In genomic region chr7:76549855-76550248, GRCh38 we compare ENCODE assay signal across 8 cellular contexts. TPM values are rescaled to one million over a fixed set of nuclear protein-coding genes. Genes with fewer than 3 reads are reported as not detected.
DNase-seq lines count a peak whose midpoint lies in the region; ATAC-seq and TF ChIP-seq lines count a peak whose summit lies in the region.
"Not testable (repeated sequence)": the region's sequence is repeated elsewhere in the genome, so short reads cannot be mapped to it uniquely, and the experiment has no call there.

No MANE protein-coding gene starts in this region.

- H3K27ac Mint-ChIP-seq in activated naive CD4-positive, alpha-beta T cell treated with anti-CD3 and anti-CD28 coated beads, Interleukin-2, amount 50 U/mL, for 24 hours, result peak overlapping the region; percentile 84
- peak overlapping the region; percentile 86 to 94 for H3K27ac Mint-ChIP-seq in natural killer cell treated with Interleukin-12 subunit alpha and Interleukin-12 subunit beta and Interleukin-15 and Interleukin-18, amount 100 ng/mL, for 72 hours
- peak overlapping the region; percentile 93 for H3K27ac Mint-ChIP-seq in stimulated activated effector memory CD8-positive, alpha-beta T cell treated with anti-CD3 and anti-CD28 coated beads, Interleukin-12 subunit alpha, Interleukin-12 subunit beta, amount 100 ng/mL, for 72 hours

- RAD21 ChIA-PET in HCT116 (lab: Charles Lee; ENCODE audit: low non-redundant PET in 1 of 2, low total read pairs in 2 of 2, uncharacterized antibody in 2 of 2, unreplicated experiment in 2 of 2), result not testable (repeated sequence)

- H3K79me2 ChIP-seq in HCT116 (ENCODE audit: insufficient read depth, low read length), result peaks cover 34% of the 10 kb centered on the region

- POLR2A ChIA-PET in AG04450 (lab: Yijun Ruan, JAX); HCT116 (lab: Charles Lee): not testable (repeated sequence)

- H3K4me1 Mint-ChIP-seq in activated naive CD4-positive, alpha-beta T cell treated with anti-CD3 and anti-CD28 coated beads, Interleukin-2, amount 50 U/mL, for 24 hours, result peaks cover 27% of the 10 kb centered on the region
- H3K4me1 Mint-ChIP-seq in natural killer cell treated with Interleukin-12 subunit alpha and Interleukin-12 subunit beta and Interleukin-15 and Interleukin-18, amount 100 ng/mL, for 72 hours (ENCODE audit: low read depth in 2 of 2), result peaks cover 13 to 22% of the 10 kb centered on the region in 2 donors
- H3K4me1 Mint-ChIP-seq in stimulated activated effector memory CD8-positive, alpha-beta T cell treated with anti-CD3 and anti-CD28 coated beads, Interleukin-12 subunit alpha, Interleukin-12 subunit beta, amount 100 ng/mL, for 72 hours, result not testable (repeated sequence)

- not testable (repeated sequence) for H4K20me1 ChIP-seq in HCT116 (ENCODE audit: insufficient read depth)

- intact Hi-C loops in HCT116 (cut with micrococcal nuclease), result not testable (repeated sequence)

- H3K9me3 Mint-ChIP-seq in activated naive CD4-positive, alpha-beta T cell treated with anti-CD3 and anti-CD28 coated beads, Interleukin-2, amount 50 U/mL, for 24 hours; natural killer cell treated with Interleukin-12 subunit alpha and Interleukin-12 subunit beta and Interleukin-15 and Interleukin-18, amount 100 ng/mL, for 72 hours; stimulated activated effector memory CD8-positive, alpha-beta T cell treated with anti-CD3 and anti-CD28 coated beads, Interleukin-12 subunit alpha, Interleukin-12 subunit beta, amount 100 ng/mL, for 72 hours: not testable (repeated sequence)

- H3K4me2 ChIP-seq in HCT116 (ENCODE audit: low read length), result peak overlapping the region; percentile 73

- not testable (repeated sequence) for DNase-seq in AG04450 (ENCODE audit: low read depth, low spot score); HCT116 (ENCODE audit: low read depth, low spot score); RWPE2 (ENCODE audit: low spot score); natural killer cell treated with Interleukin-12 subunit alpha and Interleukin-12 subunit beta and Interleukin-15 and Interleukin-18, amount 100 ng/mL, for 72 hours (ENCODE audit: low spot score)
- peak in 1 of 2 donors; percentile 2 for DNase-seq in stimulated activated effector memory CD8-positive, alpha-beta T cell treated with anti-CD3 and anti-CD28 coated beads, Interleukin-12 subunit alpha, Interleukin-12 subunit beta, amount 100 ng/mL, for 72 hours (ENCODE audit: low spot score in 2 of 2)

- not testable (repeated sequence) for H3K36me3 Mint-ChIP-seq in activated naive CD4-positive, alpha-beta T cell treated with anti-CD3 and anti-CD28 coated beads, Interleukin-2, amount 50 U/mL, for 24 hours; natural killer cell treated with Interleukin-12 subunit alpha and Interleukin-12 subunit beta and Interleukin-15 and Interleukin-18, amount 100 ng/mL, for 72 hours
- H3K36me3 Mint-ChIP-seq in stimulated activated effector memory CD8-positive, alpha-beta T cell treated with anti-CD3 and anti-CD28 coated beads, Interleukin-12 subunit alpha, Interleukin-12 subunit beta, amount 100 ng/mL, for 72 hours, result peaks cover 47% of the 10 kb centered on the region

- not testable (repeated sequence) for TF ChIP-seq POLR2A in HCT116 (IDR thresholded peaks at IDR 0.05; ENCODE audit: borderline replicate concordance, extremely low read depth, insufficient read depth, insufficient read length)

- not testable (repeated sequence) for ATAC-seq in HCT116; RWPE2 (ENCODE audit: low read depth); natural killer cell treated with Interleukin-12 subunit alpha and Interleukin-12 subunit beta and Interleukin-15 and Interleukin-18, amount 100 ng/mL, for 72 hours; stimulated activated effector memory CD8-positive, alpha-beta T cell treated with anti-CD3 and anti-CD28 coated beads, Interleukin-12 subunit alpha, Interleukin-12 subunit beta, amount 100 ng/mL, for 72 hours

- H3K4me3 ChIP-seq in AG04450 (ENCODE audit: low read depth, low read length), result peak overlapping the region; percentile 67
- peak overlapping the region; percentile 73 for H3K4me3 ChIP-seq in HCT116 (replicated peaks in 1 of 2; ENCODE audit: low read depth in 1 of 2, low read length in 2 of 2)
- H3K4me3 ChIP-seq in RWPE2 (ENCODE audit: severe bottlenecking), result peak overlapping the region; percentile 53
- peak overlapping the region; percentile 56 for H3K4me3 ChIP-seq in endocrine pancreas (ENCODE audit: control insufficient read depth, insufficient read depth, low read length)
- peak overlapping the region; percentile 73 for H3K4me3 ChIP-seq in iPS-11a (ENCODE audit: low read depth, low read length)

- not testable (repeated sequence) for H3K36me3 ChIP-seq in HCT116 (ENCODE audit: control insufficient read depth in 1 of 2, insufficient read depth in 2 of 2, low read length in 2 of 2); endocrine pancreas (ENCODE audit: control insufficient read depth, insufficient read depth, low read length)
- peaks cover 26% of the 10 kb centered on the region for H3K36me3 ChIP-seq in RWPE2 (ENCODE audit: low read depth)

- CTCF ChIA-PET in AG04450 (lab: Charles Lee); HCT116 (lab: Charles Lee): not testable (repeated sequence)

- not testable (repeated sequence) for BruUV-seq in HCT116 (replicated peaks; lab: Mats Ljungman, UMichigan)

- not testable (repeated sequence) for H3K9me3 ChIP-seq in AG04450 (ENCODE audit: control insufficient read depth, insufficient read depth, low read length); HCT116 (ENCODE audit: control insufficient read depth in 1 of 2, insufficient read depth in 1 of 2, low read depth in 1 of 2, low read length in 2 of 2); RWPE2 (ENCODE audit: severe bottlenecking); endocrine pancreas (ENCODE audit: control insufficient read depth, low read length)

- peak overlapping the region; percentile 93 for H3K4me3 Mint-ChIP-seq in activated naive CD4-positive, alpha-beta T cell treated with anti-CD3 and anti-CD28 coated beads, Interleukin-2, amount 50 U/mL, for 24 hours
- H3K4me3 Mint-ChIP-seq in natural killer cell treated with Interleukin-12 subunit alpha and Interleukin-12 subunit beta and Interleukin-15 and Interleukin-18, amount 100 ng/mL, for 72 hours, result peak overlapping the region; percentile 91
- peak overlapping the region; percentile 87 for H3K4me3 Mint-ChIP-seq in stimulated activated effector memory CD8-positive, alpha-beta T cell treated with anti-CD3 and anti-CD28 coated beads, Interleukin-12 subunit alpha, Interleukin-12 subunit beta, amount 100 ng/mL, for 72 hours

- not testable (repeated sequence) for H3K9me2 ChIP-seq in HCT116 (ENCODE audit: insufficient read depth)

- TF ChIP-seq CTCF in AG04450 (IDR thresholded peaks at IDR 0.05; ENCODE audit: low read depth, low read length); HCT116 (IDR thresholded peaks at IDR 0.05 in 2 of 3, conservative IDR thresholded peaks at IDR 0.05 in 1 of 3; ENCODE audit: borderline replicate concordance in 1 of 3, insufficient read depth in 1 of 3, low read depth in 2 of 3, low read length in 2 of 3); RWPE2 (IDR thresholded peaks at IDR 0.05; ENCODE audit: poor library complexity, severe bottlenecking): not testable (repeated sequence)

- H3K27me3 Mint-ChIP-seq in activated naive CD4-positive, alpha-beta T cell treated with anti-CD3 and anti-CD28 coated beads, Interleukin-2, amount 50 U/mL, for 24 hours; natural killer cell treated with Interleukin-12 subunit alpha and Interleukin-12 subunit beta and Interleukin-15 and Interleukin-18, amount 100 ng/mL, for 72 hours: not testable (repeated sequence)

- not testable (repeated sequence) for H2AFZ ChIP-seq in HCT116 (ENCODE audit: low read depth, low read length, poor library complexity, severe bottlenecking)

- peak overlapping the region; percentile 91 for H3K9ac ChIP-seq in HCT116 (ENCODE audit: low read length)
- peak overlapping the region; percentile 60 for H3K9ac ChIP-seq in endocrine pancreas (ENCODE audit: control insufficient read depth, insufficient read depth, low read length)

- TF ChIP-seq RAD21 in HCT116 (IDR thresholded peaks at IDR 0.05; ENCODE audit: low read depth), result not testable (repeated sequence)

- not testable (repeated sequence) for H3K4me1 ChIP-seq in HCT116 (ENCODE audit: control insufficient read depth in 1 of 2, insufficient read depth in 2 of 2, low read length in 2 of 2); RWPE2 (ENCODE audit: insufficient read depth, poor library complexity, severe bottlenecking); endocrine pancreas (ENCODE audit: control insufficient read depth, insufficient read depth, low read length)

- peak overlapping the region; percentile 57 for H3K27ac ChIP-seq in AG04450 (ENCODE audit: low read depth, low read length)
- peak overlapping the region; percentile 87 for H3K27ac ChIP-seq in HCT116 (ENCODE audit: low read depth, low read length)
- H3K27ac ChIP-seq in RWPE2 (ENCODE audit: poor library complexity, severe bottlenecking), result peak overlapping the region; percentile 73

- H3K27me3 ChIP-seq in AG04450 (ENCODE audit: control insufficient read depth, insufficient read depth, low read length); HCT116 (ENCODE audit: insufficient read depth, low read length); RWPE2 (ENCODE audit: insufficient read depth, poor library complexity, severe bottlenecking); endocrine pancreas (ENCODE audit: control insufficient read depth, insufficient read depth, low read length): not testable (repeated sequence)

RNA-seq across cellular contexts. Expression of gene SPDYE16, which starts 6.8 kb away (rescaled TPM):
- polyA plus RNA-seq in AG04450 (2011; rRNA removed), result not detected in 2 replicates
- 0.09 TPM in 1 of 2 replicates, not detected in the other for polyA minus RNA-seq in AG04450 (2011; rRNA and poly(A)+ RNA removed)
- not detected for total RNA-seq in HCT116 (2021; ENCODE audit: unreplicated experiment)
- polyA plus RNA-seq in HCT116 (2012), result 0.12 and 0.15 TPM in 2 replicates
- total RNA-seq in natural killer cell treated with Interleukin-12 subunit alpha and Interleukin-12 subunit beta and Interleukin-15 and Interleukin-18, amount 100 ng/mL, for 72 hours, result under 1 TPM; 0.36 to 0.76 TPM

RNA-seq across cellular contexts. Expression of gene UPK3B, which starts 39.5 kb away (rescaled TPM):
- polyA plus RNA-seq in AG04450 (2011; rRNA removed), result not detected in 2 replicates
- polyA minus RNA-seq in AG04450 (2011; rRNA and poly(A)+ RNA removed), result not detected in 2 replicates
- total RNA-seq in HCT116 (2021; ENCODE audit: unreplicated experiment), result 2.3 TPM
- 1.0 and 1.2 TPM in 2 replicates for polyA plus RNA-seq in HCT116 (2012)
- 1 to 10 TPM; 1.6 to 5.0 TPM for total RNA-seq in natural killer cell treated with Interleukin-12 subunit alpha and Interleukin-12 subunit beta and Interleukin-15 and Interleukin-18, amount 100 ng/mL, for 72 hours
